ENCODE assay signal across 2 cellular contexts in genomic region chr16:29355339-29356059, GRCh38.
TF ChIP-seq lines count a peak whose summit lies in the region.

No MANE protein-coding gene starts in this region.

TF ChIP-seq in HEK293, 187 proteins besides CTCF, POLR2A, EP300 and RAD21:
- peak; percentile 54; the same call in 1 of the 2 replicates for TF ChIP-seq ZNF580 (tag by site-specific recombination; IDR thresholded peaks at IDR 0.05)
- peak; percentile 96 for TF ChIP-seq ZNF146 (tag by site-specific recombination; IDR thresholded peaks at IDR 0.05)

TF ChIP-seq in K562, 482 proteins besides CTCF, POLR2A, EP300 and RAD21:
- TF ChIP-seq BCOR (IDR thresholded peaks at IDR 0.05) (peak; percentile 52; the same call in 1 of the 2 replicates), SMARCA5 (IDR thresholded peaks at IDR 0.05) (peak; percentile 49; the same call in 1 of the 2 replicates), ZNF146 (CRISPR knock-in tag; IDR thresholded peaks at IDR 0.05; ENCODE audit: unreplicated experiment) (peak; percentile 91), ADNP (tag; IDR thresholded peaks at IDR 0.05) (0 out of 2 replicates have a peak, but pooled peaks have one; percentile 24), RBM25 (IDR thresholded peaks at IDR 0.05; ENCODE audit: low read depth, low read length, severe bottlenecking) (peak; percentile 37)
